Comparison of ENCODE assay signal across 18 cellular contexts in the genomic region with DNA sequence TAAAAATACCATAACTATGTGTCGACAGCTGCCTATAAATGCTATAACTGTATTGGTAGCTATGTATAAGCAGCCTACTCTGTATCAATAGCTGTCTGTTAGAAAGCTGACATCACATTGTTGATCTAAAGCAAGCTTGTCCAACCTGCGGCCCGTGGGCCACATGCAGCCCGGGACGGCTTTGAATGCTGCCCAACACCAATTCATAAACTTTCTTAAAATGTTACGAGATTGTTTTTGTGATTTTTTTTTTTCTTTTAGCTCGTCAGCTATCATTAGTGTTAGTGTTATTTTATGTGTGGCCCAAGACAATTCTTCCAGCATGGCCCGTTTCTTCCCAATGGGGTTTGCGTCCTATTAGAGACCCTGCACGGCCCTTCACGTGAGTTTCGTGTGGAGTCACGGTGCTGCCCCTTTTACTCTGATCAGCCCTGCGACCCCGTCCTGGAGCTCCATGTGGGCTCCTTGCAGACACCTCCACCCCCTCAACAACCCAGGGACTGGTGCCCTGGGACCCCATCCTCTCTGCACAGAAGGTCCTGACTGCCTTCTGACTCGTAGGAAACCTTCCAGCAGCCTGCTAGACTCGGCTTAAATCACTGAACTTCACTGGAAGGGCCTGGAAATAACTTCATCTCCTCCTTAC. TPM values are rescaled to one million over a fixed set of nuclear protein-coding genes. Genes with fewer than 3 reads are reported as not detected.
DNase-seq lines count a peak whose midpoint lies in the region; ATAC-seq and TF ChIP-seq lines count a peak whose summit lies in the region.
"Had no signal": no experiment of that assay in that cellular context is flagged by ENCODE, and none has a peak within 500 bp of the region (broad histone marks: within the 10 kb centered on the region; RNA-seq: fewer than 3 reads in every experiment).

No MANE protein-coding gene starts in this region.

- intact Hi-C loops in cardiac septum (cut with DNase I): loop anchor here (2.0 to 5.0 kb wide), 3 partner anchors 91 to 399 kb away; no protein-coding TSS in a partner anchor
- intact Hi-C loops in left cardiac atrium (cut with DNase I): loop anchor here (5.0 kb wide), 3 partner anchors 209 to 399 kb away; partner anchors contain the start of gene PDGFA (in 1 of the 2)
- intact Hi-C loops in transverse colon (cut with DNase I; ENCODE audit: low total_unique reads): no loop called here

- H3K9me3 Mint-ChIP-seq in endodermal cell: peaks cover 8% of the 10 kb centered on the region
- H3K9me3 Mint-ChIP-seq: activated B cell treated with CpG ODN at 0.5 μM for 24 hours; activated naive CD4-positive, alpha-beta T cell treated with anti-CD3 and anti-CD28 coated beads, Interleukin-2, amount 10 ng/mL, durations not matched to agents 7 days and 5 days had no signal

- no peaks in the 10 kb centered on the region for H3K27me3 Mint-ChIP-seq in endodermal cell (ENCODE audit: insufficient read depth)
- H3K27me3 Mint-ChIP-seq: activated B cell treated with CpG ODN at 0.5 μM for 24 hours; activated CD8-positive, alpha-beta T cell treated with anti-CD3 and anti-CD28 coated beads for 36 hours; activated naive CD4-positive, alpha-beta T cell treated with anti-CD3 and anti-CD28 coated beads, Interleukin-2, amount 10 ng/mL, durations not matched to agents 7 days and 5 days; naive B cell had no signal

- in situ Hi-C loops in transverse colon (cut with MboI; ENCODE audit: low pct_ligation_motif_present in 1 of 4, low pct_unique_long_range_greater_than_20kb in 1 of 4, low sequenced_read_pairs in 3 of 4): no loop called here

- H3K27ac ChIP-seq in endodermal cell (ENCODE audit: low read depth, low read length) (no peak overlapping the region), transverse colon (peak overlapping the region; percentile 48 to 71 (median 57))
- H3K27ac ChIP-seq: BLaER1, SK-N-MC had no signal

- H3K36me3 Mint-ChIP-seq in endodermal cell (ENCODE audit: low read depth): peaks cover 13% of the 10 kb centered on the region

- 95 to 98% methylated on average over 12 to 17 of the region's 17 CpGs for WGBS in endodermal cell (ENCODE audit: insufficient coverage in 1 of 2, insufficient read length in 1 of 2), 2 experiments
- WGBS in transverse colon (ENCODE audit: low coverage in 1 of 2), 2 donors: 81 to 87% methylated on average over 4 to 17 of the region's 17 CpGs

- no peak overlapping the region for H3K9ac ChIP-seq in endodermal cell (ENCODE audit: extremely low read depth, low read length, poor library complexity, severe bottlenecking)
- H3K9ac ChIP-seq: BLaER1 had no signal

- H3K27me3 ChIP-seq in endodermal cell (ENCODE audit: control insufficient read depth, insufficient read depth, low read length, poor library complexity, severe bottlenecking) (no peaks in the 10 kb centered on the region), transverse colon (no peaks in the 10 kb centered on the region)
- H3K27me3 ChIP-seq: BLaER1 had no signal

- no peaks in the 10 kb centered on the region for H3K4me1 ChIP-seq in endodermal cell (ENCODE audit: control insufficient read depth, insufficient read depth, low read length)
- H3K4me1 ChIP-seq in transverse colon: peaks cover 0 to 36% (median 21%) of the 10 kb centered on the region in 4 donors

- H3K4me3 Mint-ChIP-seq in endodermal cell: no peak overlapping the region
- H3K4me3 Mint-ChIP-seq: activated B cell treated with CpG ODN at 0.5 μM for 24 hours; activated CD8-positive, alpha-beta T cell treated with anti-CD3 and anti-CD28 coated beads for 36 hours; activated naive CD4-positive, alpha-beta T cell treated with anti-CD3 and anti-CD28 coated beads, Interleukin-2, amount 10 ng/mL, durations not matched to agents 7 days and 5 days; T-helper 2 cell treated with Interferon-gamma antibody and Interleukin-4, amounts not matched to agents 5 μg/mL and 100 μg/mL, for 36 hours had no signal

- TF ChIP-seq CTCF in endodermal cell (conservative IDR thresholded peaks at IDR 0.05) (no peak), transverse colon (IDR thresholded peaks at IDR 0.05) (no peak)

- no peak for TF ChIP-seq EP300 in transverse colon (IDR thresholded peaks at IDR 0.05; ENCODE audit: low read depth)

- no peak for TF ChIP-seq POLR2A in transverse colon (IDR thresholded peaks at IDR 0.05)

- ATAC-seq in left cardiac atrium (no peak), HG03175 (IDR thresholded peaks at IDR 0.05; ENCODE audit: unreplicated experiment) (no peak), HG03108 (IDR thresholded peaks at IDR 0.05; ENCODE audit: unreplicated experiment) (no peak)

- peak; percentile 56 for DNase-seq in cardiac septum (ENCODE audit: low spot score)
- no peak for DNase-seq in left cardiac atrium
- DNase-seq in endodermal cell: no peak
- DNase-seq in mesenteric fat pad (ENCODE audit: low spot score): peak; percentile 80
- no peak for DNase-seq in transverse colon
- DNase-seq in NCI-H187 treated with DMSO at 0.1 percent for 48 hours (lab: John Stamatoyannopoulos, UW): no peak
- DNase-seq: activated B cell treated with CpG ODN at 0.5 μM for 24 hours, EL, naive B cell, NCI-H1105, OCI-M1 had no signal

- peaks cover 5% of the 10 kb centered on the region for H3K4me1 Mint-ChIP-seq in endodermal cell

- H3K27ac Mint-ChIP-seq in endodermal cell: peak overlapping the region; percentile 52
- H3K27ac Mint-ChIP-seq: activated B cell treated with CpG ODN at 0.5 μM for 24 hours; activated CD8-positive, alpha-beta T cell treated with anti-CD3 and anti-CD28 coated beads for 36 hours; activated naive CD4-positive, alpha-beta T cell treated with anti-CD3 and anti-CD28 coated beads, Interleukin-2, amount 10 ng/mL, durations not matched to agents 7 days and 5 days; T-helper 2 cell treated with Interferon-gamma antibody and Interleukin-4, amounts not matched to agents 5 μg/mL and 100 μg/mL, for 36 hours had no signal

- H3K36me3 ChIP-seq in endodermal cell (ENCODE audit: control insufficient read depth, insufficient read depth, low read length) (peaks cover 49% of the 10 kb centered on the region), transverse colon (peaks cover 0 to 11% (median 3%) of the 10 kb centered on the region in 4 donors)

- H3K9me3 ChIP-seq in endodermal cell (ENCODE audit: control insufficient read depth, low read length): peaks cover 32% of the 10 kb centered on the region
- H3K9me3 ChIP-seq in transverse colon: no peaks in the 10 kb centered on the region

- no peak overlapping the region for H3K4me3 ChIP-seq in endodermal cell (ENCODE audit: low read length)
- H3K4me3 ChIP-seq in transverse colon: no peak overlapping the region
- H3K4me3 ChIP-seq: BLaER1, SK-N-MC had no signal

RNA-seq across cellular contexts. Expression of gene PRKAR1B, which starts 4.5 kb away (rescaled TPM):
- total RNA-seq in cardiac septum (13.5 TPM), left cardiac atrium (10 to 100 TPM; 15.8 to 19.8 TPM), endodermal cell (10 to 100 TPM; 33.5 to 43.2 TPM), mesenteric fat pad (11.7 TPM), transverse colon (10 to 100 TPM; 15.7 to 53.9 (median 16.9) TPM)
- polyA plus RNA-seq in endodermal cell (2013, experiment 1 of 2): 12.8 TPM
- polyA plus RNA-seq in endodermal cell (2013, experiment 2 of 2): 12.0 TPM

RNA-seq across cellular contexts. Expression of gene DNAAF5, which starts 5.1 kb away (rescaled TPM):
- 22.1 TPM for total RNA-seq in cardiac septum
- total RNA-seq in left cardiac atrium: 10 to 100 TPM; 14.9 to 15.0 TPM
- total RNA-seq in endodermal cell: 10 to 100 TPM; 54.2 to 54.3 TPM
- polyA plus RNA-seq in endodermal cell (2013, experiment 1 of 2): 28.7 TPM
- polyA plus RNA-seq in endodermal cell (2013, experiment 2 of 2): 27.9 TPM
- total RNA-seq in mesenteric fat pad: 20.4 TPM
- total RNA-seq in transverse colon: 10 to 100 TPM; 20.5 to 97.3 (median 34.6) TPM

Comparison
In these comparisons a context has a peak if more than half of its experiments do, and no peak if none do; other contexts are left out.
1. DNase-seq: peak in cardiac septum (single experiment) and mesenteric fat pad (single experiment); none in left cardiac atrium (single experiment), endodermal cell (single experiment), transverse colon (single experiment) and NCI-H187 treated with DMSO at 0.1 percent for 48 hours (single experiment).